17 cellular contexts compared by ENCODE assay signal in the genomic region with DNA sequence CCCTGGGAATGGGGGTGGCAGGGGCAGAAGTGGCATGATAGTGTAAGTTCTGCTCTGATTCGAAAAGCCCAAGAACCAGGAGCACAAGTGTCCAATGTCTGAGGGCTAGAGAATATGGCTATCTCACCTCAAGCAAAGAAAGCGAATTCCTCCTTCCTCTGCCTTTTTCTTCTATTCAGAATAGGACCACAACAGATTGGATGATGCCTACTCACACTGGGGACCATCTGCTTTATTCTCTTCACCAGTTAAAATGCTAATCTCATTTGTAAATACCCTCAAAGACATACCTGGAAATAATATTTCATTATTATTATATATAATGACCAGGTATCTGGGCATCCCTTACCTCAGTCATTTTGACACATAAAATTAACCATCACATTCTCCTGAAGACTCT.
"Had no signal": no experiment of that assay in that cellular context is flagged by ENCODE, and none has a peak within 500 bp of the region (broad histone marks: within the 10 kb centered on the region; RNA-seq: fewer than 3 reads in every experiment).

No MANE protein-coding gene starts in this region.

- ATAC-seq: K562, Panc1, PC-3, T-cell had no signal

- DNase-seq: Kasumi-1, MM.1S, NCI-H1092 treated with DMSO at 0.1 percent for 48 hours, NCI-H1436, NCI-H187, NCI-H2029, NCI-H2081 treated with DMSO at 0.1 percent for 48 hours, NCI-H2227 treated with DMSO at 0.1 percent for 48 hours, NCI-H526, PC-3, SHP77, SK-N-SH, SW 1271, T-cell had no signal

- H3K9me3 Mint-ChIP-seq: T-cell had no signal

- H3K27ac Mint-ChIP-seq: IgD-negative memory B cell, T-cell had no signal

- H3K36me3 Mint-ChIP-seq: IgD-negative memory B cell, T-cell had no signal

- H3K27me3 Mint-ChIP-seq: IgD-negative memory B cell, T-cell had no signal

- H3K4me3 Mint-ChIP-seq: IgD-negative memory B cell, T-cell had no signal

- H3K4me1 Mint-ChIP-seq: IgD-negative memory B cell, T-cell had no signal
